9 cellular contexts compared by ENCODE assay signal in genomic region chr2:96530474-96531357, GRCh38. TPM values are rescaled to one million over a fixed set of nuclear protein-coding genes. Genes with fewer than 3 reads are reported as not detected.
DNase-seq lines count a peak whose midpoint lies in the region; ATAC-seq and TF ChIP-seq lines count a peak whose summit lies in the region.
"Had no signal": no experiment of that assay in that cellular context is flagged by ENCODE, and none has a peak within 500 bp of the region (broad histone marks: within the 10 kb centered on the region; RNA-seq: fewer than 3 reads in every experiment).

No MANE protein-coding gene starts in this region.

- no peaks in the 10 kb centered on the region for H3K9me3 Mint-ChIP-seq in activated T-cell treated with anti-CD3 and anti-CD28 coated beads, Interleukin-2, amount 50 U/mL, for 24 hours
- H3K9me3 Mint-ChIP-seq in activated CD8-positive, alpha-beta memory T cell treated with anti-CD3 and anti-CD28 coated beads, Interleukin-2, amount 10 ng/mL, durations not matched to agents 7 days and 5 days (ENCODE audit: low read depth) = no peaks in the 10 kb centered on the region

- no peak overlapping the region for H3K4me3 ChIP-seq in tibial nerve

- no peak for DNase-seq in activated T-cell treated with anti-CD3 and anti-CD28 coated beads, Interleukin-2, amount 50 U/mL, for 24 hours
- no peak for DNase-seq in activated T-cell treated with anti-CD3 and anti-CD28 coated beads for 4 hours
- no peak for DNase-seq in activated CD8-positive, alpha-beta memory T cell treated with anti-CD3 and anti-CD28 coated beads, Interleukin-2, amount 10 ng/mL, durations not matched to agents 7 days and 5 days
- peak; percentile 51 for DNase-seq in left kidney (ENCODE audit: low read depth, low spot score)
- DNase-seq in tibial nerve (ENCODE audit: low spot score in 2 of 2) = no peak
- no peak for DNase-seq in left lobe of liver (ENCODE audit: low spot score)
- DNase-seq in GDM1 (lab: John Stamatoyannopoulos, UW) = no peak
- DNase-seq in HT-29 (ENCODE audit: low spot score) = no peak
- DNase-seq: substantia nigra had no signal

- no peak for TF ChIP-seq POLR2A in tibial nerve (IDR thresholded peaks at IDR 0.05)

- CTCF ChIA-PET in activated CD8-positive, alpha-beta memory T cell treated with anti-CD3 and anti-CD28 coated beads, Interleukin-2, amount 10 ng/mL, durations not matched to agents 7 days and 5 days (lab: Charles Lee) = interaction anchor here (1.4 to 2.2 kb wide), 3 partner anchors 21 to 123 kb away, joined by 4 to 14 read pairs (median 8); no protein-coding TSS in a partner anchor

- no peaks in the 10 kb centered on the region for H3K36me3 Mint-ChIP-seq in activated T-cell treated with anti-CD3 and anti-CD28 coated beads, Interleukin-2, amount 50 U/mL, for 24 hours (ENCODE audit: low read depth)
- no peaks in the 10 kb centered on the region for H3K36me3 Mint-ChIP-seq in activated CD8-positive, alpha-beta memory T cell treated with anti-CD3 and anti-CD28 coated beads, Interleukin-2, amount 10 ng/mL, durations not matched to agents 7 days and 5 days

- no peak for TF ChIP-seq CTCF in tibial nerve (IDR thresholded peaks at IDR 0.05)

- peak overlapping the region; percentile 97 for H3K27ac Mint-ChIP-seq in activated T-cell treated with anti-CD3 and anti-CD28 coated beads, Interleukin-2, amount 50 U/mL, for 24 hours
- peak overlapping the region; percentile 75 for H3K27ac Mint-ChIP-seq in activated CD8-positive, alpha-beta memory T cell treated with anti-CD3 and anti-CD28 coated beads, Interleukin-2, amount 10 ng/mL, durations not matched to agents 7 days and 5 days

- peaks cover 6 to 85% (median 53%) of the 10 kb centered on the region in 4 donors for H3K4me1 ChIP-seq in tibial nerve

- peaks cover 91% of the 10 kb centered on the region for H3K4me1 Mint-ChIP-seq in activated T-cell treated with anti-CD3 and anti-CD28 coated beads, Interleukin-2, amount 50 U/mL, for 24 hours (ENCODE audit: low read depth)
- H3K4me1 Mint-ChIP-seq in activated CD8-positive, alpha-beta memory T cell treated with anti-CD3 and anti-CD28 coated beads, Interleukin-2, amount 10 ng/mL, durations not matched to agents 7 days and 5 days = peaks cover 87% of the 10 kb centered on the region

- H3K36me3 ChIP-seq in tibial nerve = no peaks in the 10 kb centered on the region

- no peaks in the 10 kb centered on the region for H3K9me3 ChIP-seq in tibial nerve

- H3K27me3 Mint-ChIP-seq in activated T-cell treated with anti-CD3 and anti-CD28 coated beads, Interleukin-2, amount 50 U/mL, for 24 hours = no peaks in the 10 kb centered on the region
- no peaks in the 10 kb centered on the region for H3K27me3 Mint-ChIP-seq in activated CD8-positive, alpha-beta memory T cell treated with anti-CD3 and anti-CD28 coated beads, Interleukin-2, amount 10 ng/mL, durations not matched to agents 7 days and 5 days

- peak overlapping the region; percentile 61 for H3K4me3 Mint-ChIP-seq in activated T-cell treated with anti-CD3 and anti-CD28 coated beads, Interleukin-2, amount 50 U/mL, for 24 hours
- no peak overlapping the region for H3K4me3 Mint-ChIP-seq in activated CD8-positive, alpha-beta memory T cell treated with anti-CD3 and anti-CD28 coated beads, Interleukin-2, amount 10 ng/mL, durations not matched to agents 7 days and 5 days

- ATAC-seq in activated CD8-positive, alpha-beta memory T cell treated with anti-CD3 and anti-CD28 coated beads, Interleukin-2, amount 10 ng/mL, durations not matched to agents 7 days and 5 days = no peak
- no peak for ATAC-seq in left lobe of liver

- WGBS in tibial nerve, 2 donors = 72 to 80% methylated on average over 15 to 16 of the region's 16 CpGs

- TF ChIP-seq EP300 in tibial nerve (IDR thresholded peaks at IDR 0.05) = no peak

- H3K27ac ChIP-seq in tibial nerve = peak overlapping the region in 3 of 4 donors; percentile 89 to 94 (median 92)

- H3K27me3 ChIP-seq in tibial nerve = no peaks in the 10 kb centered on the region

RNA-seq across cellular contexts. Expression of gene ARID5A, which starts 5.8 kb away (rescaled TPM):
- total RNA-seq in activated CD8-positive, alpha-beta memory T cell treated with anti-CD3 and anti-CD28 coated beads, Interleukin-2, amount 10 ng/mL, durations not matched to agents 7 days and 5 days = 10 to 100 TPM; 57.9 to 70.5 TPM
- total RNA-seq in tibial nerve (10 to 100 TPM; 23.8 to 56.4 (median 40.3) TPM), left lobe of liver (18.9 TPM)
- 2.5 and 3.2 TPM in 2 replicates for total RNA-seq in HT-29 (2014; rRNA removed; shearing (Covaris generic))

RNA-seq across cellular contexts. Expression of gene NEURL3, which starts 25.6 kb away (rescaled TPM):
- under 1 TPM; 0.38 to 0.52 TPM for total RNA-seq in activated CD8-positive, alpha-beta memory T cell treated with anti-CD3 and anti-CD28 coated beads, Interleukin-2, amount 10 ng/mL, durations not matched to agents 7 days and 5 days
- total RNA-seq in tibial nerve = 1 to 10 TPM in 1 of 4 donors, not detected in 3; 1.5 TPM
- total RNA-seq in left lobe of liver = 0.43 TPM
- 3.8 and 4.3 TPM in 2 replicates for total RNA-seq in HT-29 (2014; rRNA removed; shearing (Covaris generic))
